ENCODE assay signal across 1 cellular context in genomic region chr20:45373353-45374100, GRCh38.
A peak's percentile ranks its signal among the peaks of the same experiment; 100 is the strongest.
TF ChIP-seq lines count a peak whose summit lies in the region.

No MANE protein-coding gene starts in this region.

TF ChIP-seq in K562, 482 proteins besides CTCF, POLR2A, EP300 and RAD21 (continued from another document and continues in another):
- TF ChIP-seq UBTF (IDR thresholded peaks at IDR 0.05; ENCODE audit: borderline replicate concordance in 1 of 2, low read depth in 2 of 2, low read length in 2 of 2) (no peak), ZNF282 (CRISPR knock-in tag; IDR thresholded peaks at IDR 0.05) (no peak), ZNF609 (CRISPR knock-in tag; IDR thresholded peaks at IDR 0.05; ENCODE audit: borderline replicate concordance) (no peak), NR3C1 (CRISPR knock-in tag; IDR thresholded peaks at IDR 0.05) (no peak), TAF1 (IDR thresholded peaks at IDR 0.05; ENCODE audit: control insufficient read depth, extremely low read depth, insufficient read depth, low read length, severe bottlenecking) (peak; percentile 71), HNRNPLL (IDR thresholded peaks at IDR 0.05; ENCODE audit: low read depth, low read length, poor library complexity, severe bottlenecking) (no peak), ZNF146 (CRISPR knock-in tag; IDR thresholded peaks at IDR 0.05; ENCODE audit: unreplicated experiment) (no peak), ATF7 (IDR thresholded peaks at IDR 0.05) (peak; percentile 84; the same call in 1 of the 2 replicates), JUN (IDR thresholded peaks at IDR 0.05; ENCODE audit: borderline replicate concordance, low read depth, low read length) (0 out of 2 replicates have a peak, but pooled peaks have one; percentile 60), JUN (CRISPR knock-in tag; IDR thresholded peaks at IDR 0.05; ENCODE audit: borderline replicate concordance) (no peak), ZBTB40 (IDR thresholded peaks at IDR 0.05) (peak; percentile 48; the same call in 1 of the 2 replicates), ZBTB40 (CRISPR knock-in tag; IDR thresholded peaks at IDR 0.05) (no peak), RBFOX2 (IDR thresholded peaks at IDR 0.05; ENCODE audit: low read depth, low read length) (peak; percentile 84), ARID1B (IDR thresholded peaks at IDR 0.05) (peak; percentile 56), EHMT2 (IDR thresholded peaks at IDR 0.05) (no peak), ZNF592 (IDR thresholded peaks at IDR 0.05) (peak; percentile 33; the same call in 1 of the 2 replicates), ZNF583 (CRISPR knock-in tag; IDR thresholded peaks at IDR 0.05) (no peak), CXXC5 (CRISPR knock-in tag; IDR thresholded peaks at IDR 0.05) (peak; percentile 61), AFF4 (CRISPR knock-in tag; IDR thresholded peaks at IDR 0.05) (0 out of 2 replicates have a peak, but pooled peaks have one; percentile 31), KAT8 (IDR thresholded peaks at IDR 0.05; ENCODE audit: low read depth) (no peak), ARID3B (CRISPR knock-in tag; IDR thresholded peaks at IDR 0.05; ENCODE audit: borderline replicate concordance) (no peak), GTF2E2 (tag; IDR thresholded peaks at IDR 0.05) (no peak), ZNF589 (CRISPR knock-in tag; IDR thresholded peaks at IDR 0.05; ENCODE audit: low read depth) (no peak; the same call in 1 of the 2 replicates)
